28 cellular contexts compared by ENCODE assay signal in genomic region chr18:56853961-56854360, GRCh38.
"Had no signal": no experiment of that assay in that cellular context is flagged by ENCODE, and none has a peak within 500 bp of the region (broad histone marks: within the 10 kb centered on the region; RNA-seq: fewer than 3 reads in every experiment).

No MANE protein-coding gene starts in this region.

- H3K27ac Mint-ChIP-seq: activated B cell treated with CpG ODN at 0.5 μM for 24 hours; activated CD8-positive, alpha-beta memory T cell treated with anti-CD3 and anti-CD28 coated beads, Interleukin-2, amount 10 ng/mL, durations not matched to agents 7 days and 5 days; activated CD8-positive, alpha-beta T cell treated with anti-CD3 and anti-CD28 coated beads, Interleukin-2, amount 10 ng/mL, durations not matched to agents 7 days and 5 days; activated naive CD4-positive, alpha-beta T cell treated with anti-CD3 and anti-CD28 coated beads, Interleukin-2, amount 50 U/mL, for 72 hours; activated T-helper 2 cell treated with anti-CD3 and anti-CD28 coated beads, Interferon-gamma antibody, Interleukin-2, Interleukin-4, amounts not matched to agents 10 μg/mL and 5 μg/mL and 100 μg/mL, durations not matched to agents 14 hours and 24 hours and 36 hours; dendritic cell treated with granulocyte-macrophage colony-stimulating factor and Interleukin-4, amounts not matched to agents 40 ng/mL and 50 ng/mL, for 4 days; endodermal cell; immature natural killer cell; mesothelial cell of epicardium; naive B cell; nephron progenitor cell; progenitor cell of endocrine pancreas; stimulated activated naive CD8-positive, alpha-beta T cell treated with anti-CD3 and anti-CD28 coated beads, Interleukin-15, Interleukin-2, amounts not matched to agents 100 ng/mL and 50 ng/mL, for 24 hours; T-helper 2 cell treated with Interferon-gamma antibody and Interleukin-4, amounts not matched to agents 5 μg/mL and 100 μg/mL, for 36 hours had no signal

- ATAC-seq: activated CD8-positive, alpha-beta memory T cell treated with anti-CD3 and anti-CD28 coated beads, Interleukin-2, amount 10 ng/mL, durations not matched to agents 7 days and 5 days; activated CD8-positive, alpha-beta T cell treated with anti-CD3 and anti-CD28 coated beads, Interleukin-2, amount 10 ng/mL, durations not matched to agents 7 days and 5 days; activated naive CD4-positive, alpha-beta T cell treated with anti-CD3 and anti-CD28 coated beads, Interleukin-2, amount 50 U/mL, for 72 hours; gastrocnemius medialis; left colon; right lobe of liver; upper lobe of right lung had no signal

- H3K27ac ChIP-seq: breast epithelium, esophagus squamous epithelium, gastrocnemius medialis, neutrophil, right lobe of liver, thyroid gland, upper lobe of right lung had no signal

- H3K36me3 Mint-ChIP-seq: mesothelial cell of epicardium had no signal

- H3K9me3 Mint-ChIP-seq: activated B cell treated with CpG ODN at 0.5 μM for 24 hours; dendritic cell treated with granulocyte-macrophage colony-stimulating factor and Interleukin-4, amounts not matched to agents 40 ng/mL and 50 ng/mL, for 4 days; endodermal cell; immature natural killer cell; nephron progenitor cell; stimulated activated naive CD8-positive, alpha-beta T cell treated with anti-CD3 and anti-CD28 coated beads, Interleukin-15, Interleukin-2, amounts not matched to agents 100 ng/mL and 50 ng/mL, for 24 hours had no signal

- DNase-seq: activated B cell treated with CpG ODN at 0.5 μM for 24 hours; activated CD8-positive, alpha-beta memory T cell treated with anti-CD3 and anti-CD28 coated beads, Interleukin-2, amount 10 ng/mL, durations not matched to agents 7 days and 5 days; activated CD8-positive, alpha-beta T cell treated with anti-CD3 and anti-CD28 coated beads, Interleukin-2, amount 10 ng/mL, durations not matched to agents 7 days and 5 days; activated naive CD4-positive, alpha-beta T cell; activated T-cell treated with anti-CD3 and anti-CD28 coated beads, Interleukin-2, amount 50 U/mL, for 48 hours; central memory CD4-positive, alpha-beta T cell; endodermal cell; esophagus squamous epithelium; gastrocnemius medialis; immature natural killer cell; kidney; left colon; mammary epithelial cell; naive B cell; nephron progenitor cell; right lobe of liver; stimulated activated CD4-positive, alpha-beta T cell treated with anti-CD3 and anti-CD28 coated beads, Interleukin-4, amount 100 ng/mL, for 1 hour; thyroid gland; upper lobe of right lung had no signal

- H3K27me3 Mint-ChIP-seq: activated B cell treated with CpG ODN at 0.5 μM for 24 hours; activated CD8-positive, alpha-beta memory T cell treated with anti-CD3 and anti-CD28 coated beads, Interleukin-2, amount 10 ng/mL, durations not matched to agents 7 days and 5 days; dendritic cell treated with granulocyte-macrophage colony-stimulating factor and Interleukin-4, amounts not matched to agents 40 ng/mL and 50 ng/mL, for 4 days; naive B cell; stimulated activated naive CD8-positive, alpha-beta T cell treated with anti-CD3 and anti-CD28 coated beads, Interleukin-15, Interleukin-2, amounts not matched to agents 100 ng/mL and 50 ng/mL, for 24 hours had no signal

- H3K4me1 Mint-ChIP-seq: activated CD8-positive, alpha-beta memory T cell treated with anti-CD3 and anti-CD28 coated beads, Interleukin-2, amount 10 ng/mL, durations not matched to agents 7 days and 5 days; endodermal cell; immature natural killer cell; mesothelial cell of epicardium; nephron progenitor cell had no signal

- H3K4me3 Mint-ChIP-seq: activated B cell treated with CpG ODN at 0.5 μM for 24 hours; activated CD8-positive, alpha-beta memory T cell treated with anti-CD3 and anti-CD28 coated beads, Interleukin-2, amount 10 ng/mL, durations not matched to agents 7 days and 5 days; activated CD8-positive, alpha-beta T cell treated with anti-CD3 and anti-CD28 coated beads, Interleukin-2, amount 10 ng/mL, durations not matched to agents 7 days and 5 days; dendritic cell treated with granulocyte-macrophage colony-stimulating factor and Interleukin-4, amounts not matched to agents 40 ng/mL and 50 ng/mL, for 4 days; endodermal cell; immature natural killer cell; mesothelial cell of epicardium; naive B cell; nephron progenitor cell; stimulated activated naive CD8-positive, alpha-beta T cell treated with anti-CD3 and anti-CD28 coated beads, Interleukin-15, Interleukin-2, amounts not matched to agents 100 ng/mL and 50 ng/mL, for 24 hours; T-helper 2 cell treated with Interferon-gamma antibody and Interleukin-4, amounts not matched to agents 5 μg/mL and 100 μg/mL, for 36 hours had no signal
